Comparison of ENCODE assay signal across 23 cellular contexts in the genomic region with DNA sequence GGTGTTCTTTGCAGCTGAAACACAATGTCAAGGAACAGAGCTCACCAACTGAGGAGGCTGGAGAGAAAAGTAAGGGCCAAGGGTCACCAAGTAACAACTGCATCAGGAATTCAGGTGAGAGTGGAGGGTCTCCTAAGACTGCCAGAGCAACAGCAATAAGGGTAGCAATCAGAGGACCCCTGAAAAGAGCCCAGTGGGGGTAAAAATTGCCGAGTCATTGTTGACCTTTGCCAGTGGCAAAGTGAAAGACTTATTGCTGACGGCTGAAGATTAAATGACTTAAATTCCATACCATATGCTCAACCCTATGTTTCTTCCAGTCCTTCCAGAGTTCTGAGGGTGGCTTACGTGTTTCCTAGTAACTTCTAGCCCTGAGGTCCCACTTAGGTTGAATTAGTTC. TPM values are rescaled to one million over a fixed set of nuclear protein-coding genes. Genes with fewer than 3 reads are reported as not detected.
DNase-seq lines count a peak whose midpoint lies in the region; ATAC-seq, FAIRE-seq and TF ChIP-seq lines count a peak whose summit lies in the region.
"Had no signal": no experiment of that assay in that cellular context is flagged by ENCODE, and none has a peak within 500 bp of the region (broad histone marks: within the 10 kb centered on the region; RNA-seq: fewer than 3 reads in every experiment).

No MANE protein-coding gene starts in this region.

- H3K9ac ChIP-seq in H9 (ENCODE audit: extremely low read depth, insufficient read length, low read length) (no peak overlapping the region), astrocyte (ENCODE audit: low read length) (no peak overlapping the region)
- H3K9ac ChIP-seq: BLaER1 had no signal

- no peak overlapping the region for H4K8ac ChIP-seq in H9 (replicated peaks; ENCODE audit: insufficient read length, low read depth, low read length)

- H3K27ac ChIP-seq in H9 (ENCODE audit: insufficient read length, low read depth, low read length): no peak overlapping the region
- no peak overlapping the region for H3K27ac ChIP-seq in astrocyte (ENCODE audit: low read depth, low read length)
- H3K27ac ChIP-seq: BLaER1 had no signal

- ATAC-seq in HG03025 (IDR thresholded peaks at IDR 0.05; ENCODE audit: low FRiP score, unreplicated experiment): no peak
- ATAC-seq: GM12878, Panc1 had no signal

- WGBS in H9 (ENCODE audit: extremely low coverage, insufficient read length, low lambda C conversion rate): no CpG with 5 or more reads among the region's 3 CpGs

- H3K79me1 ChIP-seq in H9 (ENCODE audit: insufficient read depth, low read depth, low read length, poor library complexity, severe bottlenecking): no peaks in the 10 kb centered on the region

- H3T11ph ChIP-seq in H9 (ENCODE audit: low read length): no peak overlapping the region

- FAIRE-seq in astrocyte (lab: Jason Lieb, UNC): peak; percentile 23
- FAIRE-seq: GM12878 had no signal

- H3K56ac ChIP-seq in H9 (ENCODE audit: insufficient read length, low read depth, low read length): no peak overlapping the region

- no peak for TF ChIP-seq CTCF in H9 (conservative IDR thresholded peaks at IDR 0.05)
- no peak for TF ChIP-seq CTCF in astrocyte (IDR thresholded peaks at IDR 0.05; ENCODE audit: insufficient read depth, low read depth, low read length)
- no peak for TF ChIP-seq CTCF in neural crest cell (conservative IDR thresholded peaks at IDR 0.05)

- no peak overlapping the region for H2BK120ac ChIP-seq in H9 (ENCODE audit: low read depth, low read length, poor library complexity, severe bottlenecking)

- no peak overlapping the region for H3K4ac ChIP-seq in H9 (ENCODE audit: low read depth, low read length)

- H3K27me3 ChIP-seq in H9 (ENCODE audit: insufficient read depth, low read length) (no peaks in the 10 kb centered on the region), astrocyte (ENCODE audit: insufficient read depth, low read length) (no peaks in the 10 kb centered on the region)
- H3K27me3 ChIP-seq: BLaER1 had no signal

- H3K27me3 Mint-ChIP-seq in H9 (ENCODE audit: low read depth): no peaks in the 10 kb centered on the region
- no peaks in the 10 kb centered on the region for H3K27me3 Mint-ChIP-seq in astrocyte (ENCODE audit: low read depth, unreplicated experiment)
- H3K27me3 Mint-ChIP-seq in neural crest cell (ENCODE audit: low read depth): no peaks in the 10 kb centered on the region
- H3K27me3 Mint-ChIP-seq: CD4-positive, alpha-beta T cell had no signal

- H4K20me1 ChIP-seq in H9 (ENCODE audit: control insufficient read depth, insufficient read depth, insufficient read length): no peaks in the 10 kb centered on the region
- H4K20me1 ChIP-seq in astrocyte (ENCODE audit: insufficient read depth, low read length): no peaks in the 10 kb centered on the region
- H4K20me1 ChIP-seq: BLaER1 had no signal

- no peak overlapping the region for H3K4me3 ChIP-seq in astrocyte (ENCODE audit: insufficient read depth, low read depth, low read length)
- H3K4me3 ChIP-seq: BLaER1, GM12878, HAP-1 had no signal

- no peak overlapping the region for H3K4me3 Mint-ChIP-seq in H9
- no peak overlapping the region for H3K4me3 Mint-ChIP-seq in astrocyte (ENCODE audit: unreplicated experiment)
- H3K4me3 Mint-ChIP-seq in neural crest cell: no peak overlapping the region
- H3K4me3 Mint-ChIP-seq: CD4-positive, alpha-beta T cell had no signal

- no peak overlapping the region for H3K23ac ChIP-seq in H9 (ENCODE audit: insufficient read length, low read depth, low read length)

- H2AK5ac ChIP-seq in H9 (ENCODE audit: insufficient read length, low read length): no peak overlapping the region

- H2BK15ac ChIP-seq in H9 (ENCODE audit: low read depth, low read length): no peak overlapping the region

- no peaks in the 10 kb centered on the region for H3K23me2 ChIP-seq in H9 (ENCODE audit: insufficient read length, low read depth, low read length, poor library complexity, severe bottlenecking)

- no peak overlapping the region for H4K5ac ChIP-seq in H9 (ENCODE audit: insufficient read length, low read depth, low read length)

- H3K9me3 ChIP-seq in H9 (ENCODE audit: control insufficient read depth, low read depth, low read length) (no peaks in the 10 kb centered on the region), astrocyte (ENCODE audit: insufficient read depth, low read depth, low read length) (no peaks in the 10 kb centered on the region)
- H3K9me3 ChIP-seq: BLaER1, HAP-1 had no signal

- no peaks in the 10 kb centered on the region for H3K36me3 ChIP-seq in astrocyte (ENCODE audit: insufficient read depth, low read length)
- H3K36me3 ChIP-seq: BLaER1, HAP-1 had no signal

- DNase-seq in H9 (no peak), NCI-H524 treated with DMSO at 0.1 percent for 48 hours (lab: John Stamatoyannopoulos, UW) (peak; percentile 48), astrocyte (ENCODE audit: low read depth) (no peak), neural crest cell (ENCODE audit: low read depth, low spot score) (no peak), RPMI8226 (no peak), ureter (ENCODE audit: low spot score) (no peak)
- DNase-seq: ACHN; CD4-positive, alpha-beta T cell; COR-L47; DND-41; Karpas-422; MV-4-11; NCI-H1105 treated with DMSO at 0.1 percent for 48 hours; NCI-H1694; NCI-H2081; NCI-H446; NCI-H69; NK-92 treated with Interleukin-12 subunit alpha and Interleukin-12 subunit beta, amount 100 ng/mL, for 24 hours had no signal

- H3K4me2 ChIP-seq in H9 (ENCODE audit: insufficient read depth, insufficient read length, low read length) (no peak overlapping the region), astrocyte (ENCODE audit: low read length) (no peak overlapping the region)
- H3K4me2 ChIP-seq: BLaER1 had no signal

- H2AFZ ChIP-seq in H9 (ENCODE audit: low read length) (no peak overlapping the region), astrocyte (ENCODE audit: low read depth, low read length) (no peak overlapping the region)

- H3K14ac ChIP-seq in H9 (ENCODE audit: insufficient read depth, low read length): no peak overlapping the region

- H3K4me1 ChIP-seq in H9 (ENCODE audit: insufficient read depth, low read length) (peaks cover 7% of the 10 kb centered on the region; the same call in 1 of the 2 replicates), astrocyte (ENCODE audit: insufficient read depth, low read length) (peaks cover 9% of the 10 kb centered on the region)
- H3K4me1 ChIP-seq: BLaER1 had no signal

- H3K27ac Mint-ChIP-seq in H9 (peak overlapping the region in 2 of 3 experiments; percentile 13 to 35; a peak in 3 of 7 replicates), astrocyte (ENCODE audit: unreplicated experiment) (no peak overlapping the region), neural crest cell (ENCODE audit: unreplicated experiment) (peak overlapping the region; percentile 65)
- H3K27ac Mint-ChIP-seq: CD4-positive, alpha-beta T cell had no signal

- no peak overlapping the region for H4K91ac ChIP-seq in H9 (ENCODE audit: insufficient read length, low read depth, low read length)

- H2BK5ac ChIP-seq in H9 (ENCODE audit: insufficient read length, low read length): no peak overlapping the region

- H3K79me2 ChIP-seq in H9 (ENCODE audit: insufficient read depth, low read length) (no peaks in the 10 kb centered on the region; the same call in 1 of the 2 replicates), astrocyte (ENCODE audit: insufficient read depth, low read length) (no peaks in the 10 kb centered on the region)

- H2BK20ac ChIP-seq in H9 (ENCODE audit: low read depth, low read length, poor library complexity, severe bottlenecking): no peak overlapping the region

- H3K9me3 Mint-ChIP-seq in H9 (no peaks in the 10 kb centered on the region), astrocyte (ENCODE audit: unreplicated experiment) (no peaks in the 10 kb centered on the region), neural crest cell (peaks cover 10% of the 10 kb centered on the region)
- H3K9me3 Mint-ChIP-seq: CD4-positive, alpha-beta T cell had no signal

- H3K18ac ChIP-seq in H9 (ENCODE audit: insufficient read length, low read depth, low read length): no peak overlapping the region

- H3K4me1 Mint-ChIP-seq in H9: peaks cover 19 to 25% of the 10 kb centered on the region in 2 experiments
- peaks cover 13% of the 10 kb centered on the region for H3K4me1 Mint-ChIP-seq in astrocyte (ENCODE audit: low read depth, unreplicated experiment)
- peaks cover 51% of the 10 kb centered on the region for H3K4me1 Mint-ChIP-seq in neural crest cell

- H3K36me3 Mint-ChIP-seq in H9 (ENCODE audit: insufficient read depth in 1 of 3, low read depth in 3 of 3): no peaks in the 10 kb centered on the region; a peak in 1 of 7 replicates
- no peaks in the 10 kb centered on the region for H3K36me3 Mint-ChIP-seq in astrocyte (ENCODE audit: low read depth, unreplicated experiment)
- no peaks in the 10 kb centered on the region for H3K36me3 Mint-ChIP-seq in neural crest cell (ENCODE audit: low read depth)

- H2BK12ac ChIP-seq in H9 (ENCODE audit: insufficient read length, low read depth, low read length): no peak overlapping the region

RNA-seq across cellular contexts. Expression of gene ARHGAP42, which starts 51.9 kb away (rescaled TPM):
- 35.5 and 39.1 TPM in 2 replicates for total RNA-seq in H9 (2021)
- total RNA-seq in astrocyte: 33.2 and 34.2 TPM in 2 replicates
- 21.6 and 22.6 TPM in 2 replicates for total RNA-seq in neural crest cell
- total RNA-seq in ureter: 32.6 TPM
- total RNA-seq: CD4-positive, alpha-beta T cell had no signal
